ENCODE assay signal across 6 cellular contexts in the genomic region with DNA sequence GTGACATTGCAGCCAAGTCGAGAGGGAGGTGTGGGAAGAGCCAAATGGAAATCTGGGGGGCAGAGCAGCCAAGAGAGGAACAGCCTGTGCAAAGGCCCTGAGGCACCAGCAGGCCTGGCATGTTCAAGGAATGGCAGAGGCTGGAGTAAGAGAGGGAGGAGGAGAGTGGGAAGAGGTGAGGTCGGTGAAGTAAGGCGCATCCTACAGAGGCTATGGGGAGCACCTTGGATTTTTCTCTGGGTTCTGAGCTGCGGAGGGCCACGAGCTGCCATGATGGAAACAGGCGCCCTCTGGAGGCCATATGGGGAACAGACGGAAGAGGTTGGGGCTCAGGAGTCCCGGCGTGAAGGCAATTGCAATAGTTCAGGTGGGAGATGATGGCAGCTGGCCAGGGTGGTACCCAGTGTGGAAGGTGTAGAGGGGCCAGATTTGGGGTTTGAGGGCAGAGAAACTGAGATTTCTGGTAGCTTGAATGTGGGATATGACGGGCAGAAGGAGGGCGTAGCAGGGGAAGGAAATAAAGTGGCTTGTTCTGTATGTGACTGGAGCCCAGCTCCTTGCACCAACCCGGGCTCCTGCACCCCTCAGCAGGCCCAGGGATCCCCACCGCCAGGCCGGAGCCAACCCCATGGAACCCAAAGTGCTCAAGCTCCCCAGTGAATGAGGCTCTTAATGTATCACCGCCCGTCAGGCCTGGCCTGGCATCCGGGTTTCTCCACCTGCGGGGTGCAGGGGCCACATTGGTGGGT. TPM values are rescaled to one million over a fixed set of nuclear protein-coding genes. Genes with fewer than 3 reads are reported as not detected.
DNase-seq lines count a peak whose midpoint lies in the region; TF ChIP-seq lines count a peak whose summit lies in the region.

No MANE protein-coding gene starts in this region.

- H3K9me3 ChIP-seq in A673 (ENCODE audit: low read depth, low read length, poor library complexity, severe bottlenecking) = no peaks in the 10 kb centered on the region

- intact Hi-C loops in A673 (cut with micrococcal nuclease; ENCODE audit: unreplicated experiment) = no loop called here

- H3K27me3 ChIP-seq in A673 (replicated peaks; ENCODE audit: insufficient read depth, low read depth, low read length, poor library complexity) (no peaks in the 10 kb centered on the region), kidney epithelial cell (ENCODE audit: control insufficient read depth, insufficient read depth, low read length) (no peaks in the 10 kb centered on the region)

- no peak overlapping the region for H3K4me3 ChIP-seq in A673 (ENCODE audit: low read depth, low read length, poor library complexity, severe bottlenecking)
- no peak overlapping the region; the same call in 1 of the 2 replicates for H3K4me3 ChIP-seq in Jurkat, Clone E6-1 (ENCODE audit: low read length)
- no peak overlapping the region for H3K4me3 ChIP-seq in kidney epithelial cell (ENCODE audit: low read depth, low read length)

- H3K36me3 ChIP-seq in A673 (ENCODE audit: insufficient read depth, low read length, poor library complexity, severe bottlenecking) = no peaks in the 10 kb centered on the region
- no peaks in the 10 kb centered on the region for H3K36me3 ChIP-seq in kidney epithelial cell (ENCODE audit: control insufficient read depth, insufficient read depth, low read length)

- TF ChIP-seq CTCF in A673 (conservative IDR thresholded peaks at IDR 0.05; ENCODE audit: low read depth, low read length) = peak; percentile 90
- TF ChIP-seq CTCF in kidney epithelial cell (IDR thresholded peaks at IDR 0.05; ENCODE audit: insufficient read depth, low read length, poor library complexity, severe bottlenecking) = peak; percentile 73

- peak; percentile 62 for DNase-seq in A673 (ENCODE audit: low spot score)
- peak; percentile 50 for DNase-seq in Jurkat, Clone E6-1 (ENCODE audit: low read depth, low spot score)
- peak; percentile 57 for DNase-seq in activated T-cell treated with anti-CD3 and anti-CD28 coated beads for 48 hours (ENCODE audit: low read depth)
- DNase-seq in kidney epithelial cell (ENCODE audit: low read depth) = no peak
- no peak for DNase-seq in DMS153 treated with DMSO at 0.1 percent for 48 hours (lab: John Stamatoyannopoulos, UW; ENCODE audit: unreplicated experiment)
- DNase-seq in NCI-H345 (lab: John Stamatoyannopoulos, UW) = no peak

- H3K4me1 ChIP-seq in A673 (ENCODE audit: insufficient read depth, low read length, poor library complexity, severe bottlenecking) = no peaks in the 10 kb centered on the region

- CTCF ChIA-PET in A673 (lab: Charles Lee) = interaction anchor here (0.7 to 1.2 kb wide), 5 partner anchors 9 to 74 kb away, joined by 3 to 7 read pairs (median 3); no protein-coding TSS in a partner anchor

- POLR2A ChIA-PET in A673 (lab: Charles Lee; ENCODE audit: low non-redundant PET) = no interaction called here

- no TSS peak for BruUV-seq in A673 (replicated peaks; lab: Mats Ljungman, UMichigan)

- H3K27ac ChIP-seq in A673 (ENCODE audit: low read depth, low read length, poor library complexity, severe bottlenecking) = no peak overlapping the region

RNA-seq across cellular contexts. Expression of gene STRN4, which starts 20.5 kb away (rescaled TPM):
- total RNA-seq in A673 (2021) (134 and 157 TPM in 2 replicates), kidney epithelial cell (111 and 117 TPM in 2 replicates)
- 39.4 TPM for polyA plus RNA-seq in Jurkat, Clone E6-1 (2012; ENCODE audit: insufficient read depth, insufficient read length)

RNA-seq across cellular contexts. Expression of gene FKRP, which starts 20.9 kb away (rescaled TPM):
- 23.6 and 26.1 TPM in 2 replicates for total RNA-seq in A673 (2021)
- polyA plus RNA-seq in Jurkat, Clone E6-1 (2012; ENCODE audit: insufficient read depth, insufficient read length) = 9.9 TPM
- 25.7 and 41.7 TPM in 2 replicates for total RNA-seq in kidney epithelial cell

RNA-seq across cellular contexts. Expression of gene SLC1A5, which starts 21.7 kb away (rescaled TPM):
- total RNA-seq in A673 (2021) (283 and 295 TPM in 2 replicates), kidney epithelial cell (192 and 213 TPM in 2 replicates)
- polyA plus RNA-seq in Jurkat, Clone E6-1 (2012; ENCODE audit: insufficient read depth, insufficient read length) = 89.8 TPM

RNA-seq across cellular contexts. Expression of gene PRKD2, which starts 49.8 kb away (rescaled TPM):
- 45.1 and 60.3 TPM in 2 replicates for total RNA-seq in A673 (2021)
- 61.6 TPM for polyA plus RNA-seq in Jurkat, Clone E6-1 (2012; ENCODE audit: insufficient read depth, insufficient read length)
- total RNA-seq in kidney epithelial cell = 52.4 and 63.6 TPM in 2 replicates

Comparison
In these comparisons a context has a peak if more than half of its experiments do, and no peak if none do; other contexts are left out.
1. DNase-seq: peak in A673 (single experiment), Jurkat, Clone E6-1 (single experiment) and activated T-cell treated with anti-CD3 and anti-CD28 coated beads for 48 hours (single experiment); none in kidney epithelial cell (single experiment), DMS153 treated with DMSO at 0.1 percent for 48 hours (single experiment) and NCI-H345 (single experiment).